In the genomic region with DNA sequence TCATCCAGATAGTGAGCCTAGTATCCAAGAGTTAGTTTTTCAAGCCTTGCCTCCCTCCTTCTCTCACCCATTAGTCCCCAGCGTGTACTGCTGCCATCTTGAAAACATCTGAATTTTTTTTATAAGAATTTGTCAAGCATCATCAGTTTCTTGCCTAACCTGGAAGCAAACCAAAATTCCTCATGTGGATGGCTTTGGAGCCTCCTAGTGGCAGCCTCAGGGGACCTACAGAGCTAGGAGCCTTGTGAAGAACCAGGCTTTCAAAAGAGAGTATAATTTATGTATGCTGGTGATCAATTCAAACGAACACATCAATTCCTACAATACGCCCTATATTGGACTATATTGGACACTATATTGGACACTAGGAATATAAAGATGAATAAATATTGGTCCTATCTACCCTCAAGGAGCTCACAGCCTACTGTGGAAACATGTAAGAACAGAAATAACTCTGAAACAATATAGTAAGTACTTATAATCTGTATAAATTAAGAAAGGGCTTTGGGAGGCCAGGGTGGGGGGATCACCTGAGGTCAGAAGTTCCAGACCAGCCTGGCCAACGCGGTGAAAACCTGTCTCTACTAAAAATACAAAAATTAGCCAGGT, we compare ENCODE assay signal across 9 cellular contexts.
DNase-seq lines count a peak whose midpoint lies in the region; ATAC-seq and TF ChIP-seq lines count a peak whose summit lies in the region.
"Had no signal": no experiment of that assay in that cellular context is flagged by ENCODE, and none has a peak within 500 bp of the region (broad histone marks: within the 10 kb centered on the region; RNA-seq: fewer than 3 reads in every experiment).

No MANE protein-coding gene starts in this region.

- H3K4me3 ChIP-seq in kidney epithelial cell (ENCODE audit: low read depth, low read length), result no peak overlapping the region

- no peak overlapping the region for H3K27ac Mint-ChIP-seq in WTC11
- H3K27ac Mint-ChIP-seq: T-helper 1 cell treated with Interleukin-12 subunit alpha and Interleukin-12 subunit beta and Interleukin-4 antibody, amounts not matched to agents 30 μg/mL and 1 μg/mL, for 36 hours had no signal

- H3K9me3 Mint-ChIP-seq in WTC11, result peaks cover 4% of the 10 kb centered on the region; the same call in 1 of the 2 replicates
- H3K9me3 Mint-ChIP-seq: T-helper 1 cell treated with Interleukin-12 subunit alpha and Interleukin-12 subunit beta and Interleukin-4 antibody, amounts not matched to agents 30 μg/mL and 1 μg/mL, for 36 hours had no signal

- H3K4me1 Mint-ChIP-seq in WTC11, result peaks cover 13% of the 10 kb centered on the region

- H3K27me3 Mint-ChIP-seq in WTC11 (ENCODE audit: low read depth), result no peaks in the 10 kb centered on the region

- peak; percentile 81 for ATAC-seq in WTC11
- ATAC-seq in GM18873 (IDR thresholded peaks at IDR 0.05; ENCODE audit: low FRiP score, unreplicated experiment), result no peak
- ATAC-seq in omental fat pad (ENCODE audit: low FRiP score), result no peak

- H3K36me3 Mint-ChIP-seq in WTC11, result 0 out of 2 replicates have a peak, but pooled peaks cover 2% of the 10 kb centered on the region

- CTCF ChIA-PET in WTC11 (lab: Charles Lee), result interaction anchor here (0.5 to 1.8 kb wide), 16 partner anchors 11 to 747 kb away, joined by 3 to 11 read pairs (median 3); no protein-coding TSS in a partner anchor

- H3K27me3 ChIP-seq in kidney epithelial cell (ENCODE audit: control insufficient read depth, insufficient read depth, low read length), result no peaks in the 10 kb centered on the region

- H3K36me3 ChIP-seq in kidney epithelial cell (ENCODE audit: control insufficient read depth, insufficient read depth, low read length), result no peaks in the 10 kb centered on the region

- H3K4me3 Mint-ChIP-seq in WTC11, result no peak overlapping the region
- H3K4me3 Mint-ChIP-seq: T-helper 1 cell treated with Interleukin-12 subunit alpha and Interleukin-12 subunit beta and Interleukin-4 antibody, amounts not matched to agents 30 μg/mL and 1 μg/mL, for 36 hours had no signal

- TF ChIP-seq CTCF in WTC11 (IDR thresholded peaks at IDR 0.05) (peak; percentile 61), kidney epithelial cell (IDR thresholded peaks at IDR 0.05; ENCODE audit: insufficient read depth, low read length, poor library complexity, severe bottlenecking) (peak; percentile 76), omental fat pad (IDR thresholded peaks at IDR 0.05) (no peak)

- intact Hi-C loops in posterior vena cava (cut with DNase I), result no loop called here

- DNase-seq in DMS53 (lab: John Stamatoyannopoulos, UW) (peak; percentile 75), HT1080 (ENCODE audit: low read depth) (peak; percentile 29), WTC11 (ENCODE audit: low spot score) (peak; percentile 65), kidney epithelial cell (ENCODE audit: low read depth) (peak; percentile 5), posterior vena cava (ENCODE audit: low spot score) (no peak), cerebellar nuclear complex (lab: John Stamatoyannopoulos, UW) (no peak), omental fat pad (ENCODE audit: low spot score) (no peak)

- POLR2A ChIA-PET in WTC11 (lab: Charles Lee), result no interaction called here

TF ChIP-seq in WTC11, 78 proteins besides CTCF, POLR2A, EP300 and RAD21:
- TF ChIP-seq, protein P1, sequence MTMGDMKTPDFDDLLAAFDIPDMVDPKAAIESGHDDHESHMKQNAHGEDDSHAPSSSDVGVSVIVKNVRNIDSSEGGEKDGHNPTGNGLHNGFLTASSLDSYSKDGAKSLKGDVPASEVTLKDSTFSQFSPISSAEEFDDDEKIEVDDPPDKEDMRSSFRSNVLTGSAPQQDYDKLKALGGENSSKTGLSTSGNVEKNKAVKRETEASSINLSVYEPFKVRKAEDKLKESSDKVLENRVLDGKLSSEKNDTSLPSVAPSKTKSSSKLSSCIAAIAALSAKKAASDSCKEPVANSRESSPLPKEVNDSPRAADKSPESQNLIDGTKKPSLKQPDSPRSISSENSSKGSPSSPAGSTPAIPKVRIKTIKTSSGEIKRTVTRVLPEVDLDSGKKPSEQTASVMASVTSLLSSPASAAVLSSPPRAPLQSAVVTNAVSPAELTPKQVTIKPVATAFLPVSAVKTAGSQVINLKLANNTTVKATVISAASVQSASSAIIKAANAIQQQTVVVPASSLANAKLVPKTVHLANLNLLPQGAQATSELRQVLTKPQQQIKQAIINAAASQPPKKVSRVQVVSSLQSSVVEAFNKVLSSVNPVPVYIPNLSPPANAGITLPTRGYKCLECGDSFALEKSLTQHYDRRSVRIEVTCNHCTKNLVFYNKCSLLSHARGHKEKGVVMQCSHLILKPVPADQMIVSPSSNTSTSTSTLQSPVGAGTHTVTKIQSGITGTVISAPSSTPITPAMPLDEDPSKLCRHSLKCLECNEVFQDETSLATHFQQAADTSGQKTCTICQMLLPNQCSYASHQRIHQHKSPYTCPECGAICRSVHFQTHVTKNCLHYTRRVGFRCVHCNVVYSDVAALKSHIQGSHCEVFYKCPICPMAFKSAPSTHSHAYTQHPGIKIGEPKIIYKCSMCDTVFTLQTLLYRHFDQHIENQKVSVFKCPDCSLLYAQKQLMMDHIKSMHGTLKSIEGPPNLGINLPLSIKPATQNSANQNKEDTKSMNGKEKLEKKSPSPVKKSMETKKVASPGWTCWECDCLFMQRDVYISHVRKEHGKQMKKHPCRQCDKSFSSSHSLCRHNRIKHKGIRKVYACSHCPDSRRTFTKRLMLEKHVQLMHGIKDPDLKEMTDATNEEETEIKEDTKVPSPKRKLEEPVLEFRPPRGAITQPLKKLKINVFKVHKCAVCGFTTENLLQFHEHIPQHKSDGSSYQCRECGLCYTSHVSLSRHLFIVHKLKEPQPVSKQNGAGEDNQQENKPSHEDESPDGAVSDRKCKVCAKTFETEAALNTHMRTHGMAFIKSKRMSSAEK (CRISPR knock-in tag; IDR thresholded peaks at IDR 0.05; ENCODE audit: borderline replicate concordance), result no peak
TF ChIP-seq in WTC11: peak in this region for 0.

Comparison
In these comparisons a context has a peak if more than half of its experiments do, and no peak if none do; other contexts are left out.
1. DNase-seq: peak in DMS53 (single experiment), HT1080 (single experiment), WTC11 (single experiment) and kidney epithelial cell (single experiment); none in posterior vena cava (single experiment), cerebellar nuclear complex (0 of 2) and omental fat pad (single experiment).
2. CTCF ChIP-seq: peak in WTC11 (single experiment) and kidney epithelial cell (single experiment); none in omental fat pad (0 of 3).